16 cellular contexts compared by ENCODE assay signal in the genomic region with DNA sequence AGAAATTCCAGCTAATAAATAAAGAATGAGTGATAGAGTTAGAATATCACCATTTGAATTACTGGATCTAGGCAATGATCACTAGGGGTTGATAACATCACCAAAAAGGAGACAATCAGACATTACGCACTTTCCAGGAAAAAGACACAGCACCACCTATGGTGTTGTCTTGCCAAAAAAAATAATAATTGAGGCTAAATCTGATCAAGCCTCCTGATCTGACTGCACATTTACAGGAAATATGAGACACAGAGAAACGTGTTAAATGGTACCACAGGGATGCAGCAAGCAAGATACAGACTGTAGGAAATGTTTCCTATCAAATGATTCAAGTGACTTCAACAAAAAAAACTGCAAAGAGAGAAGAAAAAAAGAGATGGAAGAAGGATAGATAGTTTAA.
"Had no signal": no experiment of that assay in that cellular context is flagged by ENCODE, and none has a peak within 500 bp of the region (broad histone marks: within the 10 kb centered on the region; RNA-seq: fewer than 3 reads in every experiment).

No MANE protein-coding gene starts in this region.

- DNase-seq: activated gamma-delta T cell treated with Interleukin-2 at 50 U/mL for 16 hours; activated naive CD8-positive, alpha-beta T cell treated with anti-CD3 and anti-CD28 coated beads for 36 hours; activated T-cell treated with anti-CD3 and anti-CD28 coated beads, Interleukin-2, amount 50 U/mL, for 48 hours; anterior cingulate cortex; cerebellar nuclear complex; dorsolateral prefrontal cortex; endodermal cell; erythroblast; heart right ventricle; lower lobe of right lung; midbrain; ovary; spleen had no signal

- H3K4me3 Mint-ChIP-seq: activated naive CD8-positive, alpha-beta T cell treated with anti-CD3 and anti-CD28 coated beads for 36 hours; endodermal cell; neural progenitor cell had no signal

- H3K9me3 ChIP-seq: gastroesophageal sphincter, heart right ventricle, lower lobe of right lung, ovary, spleen had no signal

- ATAC-seq: gastroesophageal sphincter, lower lobe of right lung, sciatic nerve had no signal

- H3K36me3 ChIP-seq: gastroesophageal sphincter, heart right ventricle, lower lobe of right lung, neural progenitor cell, ovary, spleen had no signal

- H3K27me3 ChIP-seq: dorsolateral prefrontal cortex, gastroesophageal sphincter, heart right ventricle, ovary, spleen had no signal

- H3K36me3 Mint-ChIP-seq: activated naive CD8-positive, alpha-beta T cell treated with anti-CD3 and anti-CD28 coated beads for 36 hours; neural progenitor cell had no signal

- H3K27me3 Mint-ChIP-seq: activated naive CD8-positive, alpha-beta T cell treated with anti-CD3 and anti-CD28 coated beads for 36 hours had no signal

- H3K27ac Mint-ChIP-seq: activated naive CD8-positive, alpha-beta T cell treated with anti-CD3 and anti-CD28 coated beads for 36 hours; endodermal cell; neural progenitor cell had no signal

- H3K4me1 ChIP-seq: neural progenitor cell had no signal

- H3K4me1 Mint-ChIP-seq: neural progenitor cell had no signal

- H3K27ac ChIP-seq: dorsolateral prefrontal cortex, gastroesophageal sphincter, heart right ventricle, lower lobe of right lung, neural progenitor cell, ovary, spleen had no signal

- H3K9me3 Mint-ChIP-seq: activated naive CD8-positive, alpha-beta T cell treated with anti-CD3 and anti-CD28 coated beads for 36 hours; endodermal cell had no signal

- H3K4me3 ChIP-seq: dorsolateral prefrontal cortex, gastroesophageal sphincter, heart right ventricle, lower lobe of right lung, neural progenitor cell, ovary, spleen had no signal
